Comparison of ENCODE assay signal across 12 cellular contexts in genomic region chr3:57918123-57918837, GRCh38.
DNase-seq lines count a peak whose midpoint lies in the region; ATAC-seq, FAIRE-seq and TF ChIP-seq lines count a peak whose summit lies in the region.
"Had no signal": no experiment of that assay in that cellular context is flagged by ENCODE, and none has a peak within 500 bp of the region (broad histone marks: within the 10 kb centered on the region; RNA-seq: fewer than 3 reads in every experiment).

No MANE protein-coding gene starts in this region.

- H3K4me3 Mint-ChIP-seq in astrocyte (ENCODE audit: unreplicated experiment) (no peak overlapping the region), endodermal cell (no peak overlapping the region)
- H3K4me3 Mint-ChIP-seq: activated naive CD8-positive, alpha-beta T cell treated with anti-CD3 and anti-CD28 coated beads, Interleukin-2, amount 10 ng/mL, durations not matched to agents 7 days and 5 days had no signal

- H3K4me3 ChIP-seq in astrocyte (ENCODE audit: insufficient read depth, low read depth, low read length) = no peak overlapping the region
- no peak overlapping the region for H3K4me3 ChIP-seq in stomach
- no peak overlapping the region for H3K4me3 ChIP-seq in HAP-1
- H3K4me3 ChIP-seq in endodermal cell (ENCODE audit: low read length) = no peak overlapping the region
- H3K4me3 ChIP-seq: SJCRH30 had no signal

- H3K9me3 ChIP-seq in astrocyte (ENCODE audit: insufficient read depth, low read depth, low read length) (no peaks in the 10 kb centered on the region), stomach (no peaks in the 10 kb centered on the region), HAP-1 (no peaks in the 10 kb centered on the region), endodermal cell (ENCODE audit: control insufficient read depth, low read length) (no peaks in the 10 kb centered on the region)
- H3K9me3 ChIP-seq: SJCRH30 had no signal

- no peaks in the 10 kb centered on the region for H3K27me3 Mint-ChIP-seq in astrocyte (ENCODE audit: low read depth, unreplicated experiment)
- no peaks in the 10 kb centered on the region for H3K27me3 Mint-ChIP-seq in endodermal cell (ENCODE audit: insufficient read depth)
- H3K27me3 Mint-ChIP-seq: activated naive CD8-positive, alpha-beta T cell treated with anti-CD3 and anti-CD28 coated beads, Interleukin-2, amount 10 ng/mL, durations not matched to agents 7 days and 5 days had no signal

- H3K27ac ChIP-seq in astrocyte (ENCODE audit: low read depth, low read length) = peak overlapping the region; percentile 52
- no peak overlapping the region for H3K27ac ChIP-seq in foreskin keratinocyte
- peak overlapping the region in 4 of 5 donors; percentile 6 to 61 (median 53) for H3K27ac ChIP-seq in stomach
- no peak overlapping the region for H3K27ac ChIP-seq in endodermal cell (ENCODE audit: low read depth, low read length)
- H3K27ac ChIP-seq: SJCRH30 had no signal

- H3K27me3 ChIP-seq in astrocyte (ENCODE audit: insufficient read depth, low read length) (no peaks in the 10 kb centered on the region), foreskin keratinocyte (no peaks in the 10 kb centered on the region), stomach (no peaks in the 10 kb centered on the region), HAP-1 (ENCODE audit: low read depth) (no peaks in the 10 kb centered on the region), endodermal cell (ENCODE audit: control insufficient read depth, insufficient read depth, low read length, poor library complexity, severe bottlenecking) (no peaks in the 10 kb centered on the region)
- H3K27me3 ChIP-seq: SJCRH30 had no signal

- in situ Hi-C loops in HAP-1 (cut with MboI; ENCODE audit: low sequenced_read_pairs) = no loop called here

- H3K4me1 ChIP-seq in astrocyte (ENCODE audit: insufficient read depth, low read length) = peaks cover 5% of the 10 kb centered on the region
- no peaks in the 10 kb centered on the region for H3K4me1 ChIP-seq in foreskin keratinocyte
- H3K4me1 ChIP-seq in stomach = peaks cover 0 to 32% (median 11%) of the 10 kb centered on the region in 4 donors
- no peaks in the 10 kb centered on the region for H3K4me1 ChIP-seq in HAP-1
- no peaks in the 10 kb centered on the region for H3K4me1 ChIP-seq in endodermal cell (ENCODE audit: control insufficient read depth, insufficient read depth, low read length)
- H3K4me1 ChIP-seq: SJCRH30 had no signal

- H3K9ac ChIP-seq in astrocyte (ENCODE audit: low read length) (no peak overlapping the region), endodermal cell (ENCODE audit: extremely low read depth, low read length, poor library complexity, severe bottlenecking) (no peak overlapping the region)

- intact Hi-C loops in stomach (cut with DNase I; ENCODE audit: low total_unique reads) (no loop called here), left ventricle myocardium superior (cut with micrococcal nuclease) (no loop called here)

- WGBS in stomach, 5 donors = 45 to 64% (median 60%) methylated on average over 2 of the region's 2 CpGs
- 88 to 93% methylated on average over 2 of the region's 2 CpGs for WGBS in endodermal cell (ENCODE audit: insufficient coverage in 1 of 2, insufficient read length in 1 of 2), 2 experiments

- peaks cover 21% of the 10 kb centered on the region for H3K36me3 Mint-ChIP-seq in astrocyte (ENCODE audit: low read depth, unreplicated experiment)
- peaks cover 68% of the 10 kb centered on the region for H3K36me3 Mint-ChIP-seq in endodermal cell (ENCODE audit: low read depth)

- ATAC-seq in foreskin keratinocyte (peak; percentile 54), left ventricle myocardium superior (no peak)

- H3K9me3 Mint-ChIP-seq in astrocyte (ENCODE audit: unreplicated experiment) = no peaks in the 10 kb centered on the region
- H3K9me3 Mint-ChIP-seq in endodermal cell = no peaks in the 10 kb centered on the region
- H3K9me3 Mint-ChIP-seq: activated naive CD8-positive, alpha-beta T cell treated with anti-CD3 and anti-CD28 coated beads, Interleukin-2, amount 10 ng/mL, durations not matched to agents 7 days and 5 days had no signal

- TF ChIP-seq CTCF in astrocyte (IDR thresholded peaks at IDR 0.05; ENCODE audit: insufficient read depth, low read depth, low read length) (no peak), foreskin keratinocyte (conservative IDR thresholded peaks at IDR 0.05) (no peak), stomach (IDR thresholded peaks at IDR 0.05) (no peak), endodermal cell (conservative IDR thresholded peaks at IDR 0.05) (no peak)

- H3K79me2 ChIP-seq in astrocyte (ENCODE audit: insufficient read depth, low read length) = no peaks in the 10 kb centered on the region

- no peaks in the 10 kb centered on the region for H4K20me1 ChIP-seq in astrocyte (ENCODE audit: insufficient read depth, low read length)

- no peak for TF ChIP-seq POLR2A in stomach (IDR thresholded peaks at IDR 0.05)

- peak overlapping the region; percentile 16 for H3K4me2 ChIP-seq in astrocyte (ENCODE audit: low read length)

- no peak overlapping the region for H2AFZ ChIP-seq in astrocyte (ENCODE audit: low read depth, low read length)

- H3K36me3 ChIP-seq in astrocyte (ENCODE audit: insufficient read depth, low read length) (peaks cover 18% of the 10 kb centered on the region), stomach (peaks cover 42 to 94% (median 88%) of the 10 kb centered on the region in 4 donors), HAP-1 (replicated peaks) (peaks cover 27% of the 10 kb centered on the region), endodermal cell (ENCODE audit: control insufficient read depth, insufficient read depth, low read length) (peaks cover 75% of the 10 kb centered on the region)
- H3K36me3 ChIP-seq: SJCRH30 had no signal

- peak; percentile 94 for FAIRE-seq in astrocyte (lab: Jason Lieb, UNC)

- H3K27ac Mint-ChIP-seq in astrocyte (ENCODE audit: unreplicated experiment) = peak overlapping the region; percentile 36
- H3K27ac Mint-ChIP-seq in endodermal cell = no peak overlapping the region
- H3K27ac Mint-ChIP-seq: activated naive CD8-positive, alpha-beta T cell treated with anti-CD3 and anti-CD28 coated beads, Interleukin-2, amount 10 ng/mL, durations not matched to agents 7 days and 5 days had no signal

- H3K4me1 Mint-ChIP-seq in astrocyte (ENCODE audit: low read depth, unreplicated experiment) (peaks cover 10% of the 10 kb centered on the region), endodermal cell (peaks cover 6% of the 10 kb centered on the region)
- H3K4me1 Mint-ChIP-seq: activated naive CD8-positive, alpha-beta T cell treated with anti-CD3 and anti-CD28 coated beads, Interleukin-2, amount 10 ng/mL, durations not matched to agents 7 days and 5 days had no signal

- DNase-seq in H4 (ENCODE audit: low spot score) (peak; percentile 42), astrocyte (ENCODE audit: low read depth) (peak; percentile 89), foreskin keratinocyte (peak; percentile 63 to 73), stomach (no peak), HAP-1 (ENCODE audit: low spot score in 2 of 2) (no peak), endodermal cell (no peak), left ventricle myocardium superior (no peak)
- DNase-seq in activated T-cell treated with anti-CD3 and anti-CD28 coated beads, Interleukin-2, amount 50 U/mL, for 48 hours = no peak
- DNase-seq: activated naive CD8-positive, alpha-beta T cell treated with anti-CD3 and anti-CD28 coated beads, Interleukin-2, amount 10 ng/mL, durations not matched to agents 7 days and 5 days; NCI-H774; retina; SJCRH30 had no signal

- TF ChIP-seq EP300 in stomach (IDR thresholded peaks at IDR 0.05) = no peak

Comparison
In these comparisons a context has a peak if more than half of its experiments do, and no peak if none do; other contexts are left out.
1. DNase-seq: peak in H4 (single experiment), astrocyte (single experiment) and foreskin keratinocyte (2 of 2); none in stomach (single experiment), activated T-cell treated with anti-CD3 and anti-CD28 coated beads, Interleukin-2, amount 50 U/mL, for 48 hours (0 of 2), HAP-1 (0 of 2), endodermal cell (single experiment) and left ventricle myocardium superior (single experiment).
2. H3K27ac ChIP-seq: peak in astrocyte (single experiment) and stomach (4 of 5); none in foreskin keratinocyte (single experiment) and endodermal cell (single experiment).